16 cellular contexts compared by ENCODE assay signal in the genomic region with DNA sequence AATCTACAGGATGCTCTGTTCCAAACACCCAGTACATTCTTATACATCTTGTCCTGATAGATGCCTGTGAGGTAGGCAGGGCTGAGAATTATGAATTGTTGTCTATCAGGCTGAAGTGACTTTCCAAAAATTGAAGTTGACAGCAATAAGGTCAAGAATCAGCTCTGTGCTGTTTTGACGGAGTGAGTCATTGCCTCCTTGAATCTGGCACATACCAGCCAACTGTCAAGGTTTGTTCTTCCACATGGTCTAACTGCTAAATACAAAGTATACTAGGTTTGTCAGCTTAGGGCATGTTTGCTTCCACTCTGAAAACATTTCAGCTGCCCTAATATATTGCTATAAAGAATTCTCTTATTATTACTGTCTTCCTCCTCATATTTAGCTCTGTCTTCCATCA. TPM values are rescaled to one million over a fixed set of nuclear protein-coding genes. Genes with fewer than 3 reads are reported as not detected.
DNase-seq lines count a peak whose midpoint lies in the region; ATAC-seq and TF ChIP-seq lines count a peak whose summit lies in the region.
"Had no signal": no experiment of that assay in that cellular context is flagged by ENCODE, and none has a peak within 500 bp of the region (broad histone marks: within the 10 kb centered on the region; RNA-seq: fewer than 3 reads in every experiment).

No MANE protein-coding gene starts in this region.

- no peaks in the 10 kb centered on the region for H3K9me3 ChIP-seq in neural cell (ENCODE audit: low read length)

- no peak overlapping the region for H3K4me2 ChIP-seq in neural cell (ENCODE audit: low read length)

- no peaks in the 10 kb centered on the region for H3F3A ChIP-seq in neural cell (ENCODE audit: insufficient read depth, low read length, poor library complexity, severe bottlenecking)

- H4K20me1 ChIP-seq in neural cell (ENCODE audit: insufficient read depth) = no peaks in the 10 kb centered on the region

- peaks cover 57% of the 10 kb centered on the region for H3K79me2 ChIP-seq in neural cell (replicated peaks; ENCODE audit: insufficient read depth, low read length)

- no peak overlapping the region for H2AFZ ChIP-seq in neural cell (ENCODE audit: low read depth, low read length)

- no peaks in the 10 kb centered on the region for H3K9me2 ChIP-seq in neural cell (ENCODE audit: insufficient read depth, low read length)

- TF ChIP-seq CTCF in neural cell (IDR thresholded peaks at IDR 0.05; ENCODE audit: poor library complexity, severe bottlenecking) = no peak

- no peak overlapping the region for H3K4me3 ChIP-seq in neural cell (ENCODE audit: low read length)
- H3K4me3 ChIP-seq: coronary artery had no signal

- H3K9ac ChIP-seq in neural cell (ENCODE audit: low read length) = no peak overlapping the region

- no peak for TF ChIP-seq EP300 in neural cell (conservative IDR thresholded peaks at IDR 0.05; ENCODE audit: poor library complexity, severe bottlenecking)

- H3K27ac ChIP-seq in neural cell (ENCODE audit: low read length) = peak overlapping the region; percentile 2

- ATAC-seq in esophagus mucosa (peak; percentile 91), HG03565 (IDR thresholded peaks at IDR 0.05; ENCODE audit: unreplicated experiment) (no peak), GM21717 (IDR thresholded peaks at IDR 0.05; ENCODE audit: unreplicated experiment) (no peak), HG02970 (IDR thresholded peaks at IDR 0.05; ENCODE audit: low FRiP score, unreplicated experiment) (no peak)
- ATAC-seq: T-helper 17 cell had no signal

- no peaks in the 10 kb centered on the region for H3K36me3 ChIP-seq in neural cell (ENCODE audit: insufficient read depth, low read length)

- no peak for TF ChIP-seq RAD21 in neural cell (conservative IDR thresholded peaks at IDR 0.05)

- no peaks in the 10 kb centered on the region for H3K27me3 ChIP-seq in neural cell (ENCODE audit: insufficient read depth, low read depth, low read length)

- DNase-seq in EL (peak; percentile 62), NCI-H446 treated with DMSO at 0.1 percent for 48 hours (lab: John Stamatoyannopoulos, UW) (peak; percentile 70), AML-193 (lab: John Stamatoyannopoulos, UW) (no peak)
- DNase-seq: activated CD4-positive, alpha-beta T cell treated with anti-CD3 and anti-CD28 coated beads, Interleukin-2, amount 50 U/mL, for 48 hours; activated naive CD4-positive, alpha-beta T cell treated with Interleukin-2 at 50 U/mL for 16 hours; posterior cingulate gyrus; stimulated activated CD4-positive, alpha-beta T cell treated with anti-CD3 and anti-CD28 coated beads, Interleukin-2, amount 100 ng/mL, for 48 hours; stimulated activated naive CD4-positive, alpha-beta T cell; T-helper 17 cell had no signal

TF ChIP-seq in neural cell, 6 proteins besides CTCF, POLR2A, EP300 and RAD21:
- TF ChIP-seq TAF1 (IDR thresholded peaks at IDR 0.05; ENCODE audit: low read depth) (no peak), SMC3 (conservative IDR thresholded peaks at IDR 0.05; ENCODE audit: poor library complexity) (no peak), EZH2 (IDR thresholded peaks at IDR 0.05; ENCODE audit: borderline replicate concordance, insufficient read depth, low read length, poor library complexity, severe bottlenecking) (no peak), MXI1 (conservative IDR thresholded peaks at IDR 0.05; ENCODE audit: poor library complexity, severe bottlenecking) (no peak), POLR2AphosphoS5 (IDR thresholded peaks at IDR 0.05) (no peak)
- TF ChIP-seq, protein P1, sequence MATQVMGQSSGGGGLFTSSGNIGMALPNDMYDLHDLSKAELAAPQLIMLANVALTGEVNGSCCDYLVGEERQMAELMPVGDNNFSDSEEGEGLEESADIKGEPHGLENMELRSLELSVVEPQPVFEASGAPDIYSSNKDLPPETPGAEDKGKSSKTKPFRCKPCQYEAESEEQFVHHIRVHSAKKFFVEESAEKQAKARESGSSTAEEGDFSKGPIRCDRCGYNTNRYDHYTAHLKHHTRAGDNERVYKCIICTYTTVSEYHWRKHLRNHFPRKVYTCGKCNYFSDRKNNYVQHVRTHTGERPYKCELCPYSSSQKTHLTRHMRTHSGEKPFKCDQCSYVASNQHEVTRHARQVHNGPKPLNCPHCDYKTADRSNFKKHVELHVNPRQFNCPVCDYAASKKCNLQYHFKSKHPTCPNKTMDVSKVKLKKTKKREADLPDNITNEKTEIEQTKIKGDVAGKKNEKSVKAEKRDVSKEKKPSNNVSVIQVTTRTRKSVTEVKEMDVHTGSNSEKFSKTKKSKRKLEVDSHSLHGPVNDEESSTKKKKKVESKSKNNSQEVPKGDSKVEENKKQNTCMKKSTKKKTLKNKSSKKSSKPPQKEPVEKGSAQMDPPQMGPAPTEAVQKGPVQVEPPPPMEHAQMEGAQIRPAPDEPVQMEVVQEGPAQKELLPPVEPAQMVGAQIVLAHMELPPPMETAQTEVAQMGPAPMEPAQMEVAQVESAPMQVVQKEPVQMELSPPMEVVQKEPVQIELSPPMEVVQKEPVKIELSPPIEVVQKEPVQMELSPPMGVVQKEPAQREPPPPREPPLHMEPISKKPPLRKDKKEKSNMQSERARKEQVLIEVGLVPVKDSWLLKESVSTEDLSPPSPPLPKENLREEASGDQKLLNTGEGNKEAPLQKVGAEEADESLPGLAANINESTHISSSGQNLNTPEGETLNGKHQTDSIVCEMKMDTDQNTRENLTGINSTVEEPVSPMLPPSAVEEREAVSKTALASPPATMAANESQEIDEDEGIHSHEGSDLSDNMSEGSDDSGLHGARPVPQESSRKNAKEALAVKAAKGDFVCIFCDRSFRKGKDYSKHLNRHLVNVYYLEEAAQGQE (IDR thresholded peaks at IDR 0.05; ENCODE audit: borderline replicate concordance) = no peak

RNA-seq across cellular contexts. Expression of gene SH3RF1, which starts 32.3 kb away (rescaled TPM):
- 5.4 TPM for total RNA-seq in esophagus mucosa
- 3.1 TPM in 2 replicates for polyA plus RNA-seq in neural cell
- polyA minus RNA-seq in neural cell = 8.9 and 10.0 TPM in 2 replicates
- total RNA-seq: OCI-LY7 had no signal

Comparison
In these comparisons a context has a peak if more than half of its experiments do, and no peak if none do; other contexts are left out.
1. DNase-seq: peak in EL (single experiment) and NCI-H446 treated with DMSO at 0.1 percent for 48 hours (single experiment); none in AML-193 (0 of 2).